Comparison of ENCODE assay signal across 8 cellular contexts in the genomic region with DNA sequence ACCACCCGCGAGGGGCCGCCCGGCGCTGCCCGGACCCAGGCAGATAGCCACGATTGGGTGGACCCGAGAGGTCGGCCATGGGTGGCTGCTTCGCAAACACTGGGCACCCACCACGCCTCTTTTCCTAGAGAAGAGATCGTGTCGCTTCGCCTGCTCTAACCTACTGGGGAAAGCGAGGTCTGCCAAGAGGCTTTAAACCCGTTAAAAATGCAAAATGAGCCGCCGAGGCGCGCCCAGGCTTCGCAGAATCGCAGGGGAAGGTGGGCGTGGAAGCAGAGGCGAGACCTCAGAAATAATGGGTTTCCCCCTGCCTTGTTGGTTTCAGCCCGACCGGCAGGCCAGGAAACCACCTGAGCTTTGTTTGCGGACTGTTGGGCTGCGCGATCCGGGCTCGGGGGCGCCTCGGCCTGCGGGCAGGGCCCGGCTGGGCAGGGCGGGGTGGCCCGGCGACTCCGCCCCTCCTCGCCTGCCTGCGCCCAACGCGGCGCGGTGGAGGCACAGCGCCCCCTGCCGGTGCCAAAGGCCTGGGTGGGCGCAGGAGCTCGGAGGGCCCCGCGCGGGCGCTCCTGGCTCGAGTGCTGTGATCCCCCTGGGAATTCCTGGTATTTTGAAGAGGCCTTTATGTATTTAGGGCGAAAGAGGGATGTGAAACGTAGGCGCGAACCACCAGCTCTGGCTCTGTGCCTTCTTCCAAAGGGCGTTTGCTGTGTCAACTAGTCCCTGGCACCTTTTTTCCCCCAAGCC. TPM values are rescaled to one million over a fixed set of nuclear protein-coding genes. Genes with fewer than 3 reads are reported as not detected.
A peak's percentile ranks its signal among the peaks of the same experiment; 100 is the strongest.
DNase-seq lines count a peak whose midpoint lies in the region; ATAC-seq lines count a peak whose summit lies in the region.

No MANE protein-coding gene starts in this region.

- H3K27me3 ChIP-seq in mononuclear cell (ENCODE audit: insufficient read depth, low read length): peaks cover 31% of the 10 kb centered on the region

- DNase-seq in COR-L47 (lab: John Stamatoyannopoulos, UW) (peak; percentile 77), HPDE6-E6E7 (ENCODE audit: extremely low spot score) (peak; percentile 83), NOMO-1 treated with dmso at 0.1 percent for 144 hours (lab: John Stamatoyannopoulos, UW; ENCODE audit: unreplicated experiment) (peak; percentile 65), activated T-cell treated with anti-CD3 and anti-CD28 coated beads for 1 hour (ENCODE audit: low read depth) (peak; percentile 58), epidermal melanocyte (ENCODE audit: insufficient read length, low spot score) (peak; percentile 87)
- DNase-seq in stimulated activated CD8-positive, alpha-beta memory T cell treated with anti-CD3 and anti-CD28 coated beads, Interleukin-4, amount 100 ng/mL, for 1 hour (ENCODE audit: low read depth in 2 of 2, low spot score in 1 of 2): peak; percentile 28 to 38

- peak; percentile 88 for ATAC-seq in GM19468 (IDR thresholded peaks at IDR 0.05; ENCODE audit: extremely low read depth, unreplicated experiment)

- H3K4me3 ChIP-seq in mononuclear cell (ENCODE audit: low read length): peak overlapping the region; percentile 90

- H3K9me3 ChIP-seq in mononuclear cell (ENCODE audit: low read depth, low read length): no peaks in the 10 kb centered on the region

- peaks cover 41% of the 10 kb centered on the region for H3K4me1 ChIP-seq in mononuclear cell (ENCODE audit: insufficient read depth, low read length)

RNA-seq across cellular contexts. Expression of a gene that starts 1.6 kb away (rescaled TPM):
- 48.4 TPM for total RNA-seq in mononuclear cell

Comparison
In these comparisons a context has a peak if more than half of its experiments do, and no peak if none do; other contexts are left out.
1. Peak in every context shown above with its lines: DNase-seq, ATAC-seq and H3K4me3 ChIP-seq.
2. DNase-seq: peak in every context shown above with its lines; median percentile 87 in epidermal melanocyte; 83 in HPDE6-E6E7; 77 in COR-L47; 65 in NOMO-1 treated with dmso at 0.1 percent for 144 hours; 58 in activated T-cell treated with anti-CD3 and anti-CD28 coated beads for 1 hour; 33 in stimulated activated CD8-positive, alpha-beta memory T cell treated with anti-CD3 and anti-CD28 coated beads, Interleukin-4, amount 100 ng/mL, for 1 hour.